Comparison of ENCODE assay signal across 8 cellular contexts in genomic region chr7:151368136-151368571, GRCh38.
DNase-seq lines count a peak whose midpoint lies in the region; ATAC-seq, FAIRE-seq and TF ChIP-seq lines count a peak whose summit lies in the region.

No MANE protein-coding gene starts in this region.

- FAIRE-seq in HTR-8/SVneo (lab: Jason Lieb, UNC), result peak; percentile 51

- H3K27me3 ChIP-seq in neutrophil, result no peaks in the 10 kb centered on the region

- TF ChIP-seq CTCF in fibroblast of pulmonary artery (IDR thresholded peaks at IDR 0.05; ENCODE audit: low read length, missing control alignments), result no peak
- peak; percentile 86 for TF ChIP-seq CTCF in neutrophil (IDR thresholded peaks at IDR 0.05)

- H3K4me3 ChIP-seq in fibroblast of pulmonary artery (replicated peaks; ENCODE audit: low read depth, low read length), result no peak overlapping the region
- H3K4me3 ChIP-seq in neutrophil (ENCODE audit: low read depth in 1 of 2, low read length in 1 of 2), result no peak overlapping the region

- peaks cover 69% of the 10 kb centered on the region for H3K36me3 ChIP-seq in neutrophil

- H3K27ac ChIP-seq in neutrophil (no peak overlapping the region), substantia nigra (ENCODE audit: low read depth, low read length, poor library complexity, severe bottlenecking) (no peak overlapping the region)

- H3K9me3 ChIP-seq in neutrophil, result no peaks in the 10 kb centered on the region

- DNase-seq in EL (peak; percentile 73), HTR-8/SVneo (ENCODE audit: insufficient read length, low spot score) (peak; percentile 73), OCI-M2 (lab: John Stamatoyannopoulos, UW; ENCODE audit: unreplicated experiment) (peak; percentile 48), fibroblast of pulmonary artery (ENCODE audit: low read depth) (peak; percentile 78), substantia nigra (lab: John Stamatoyannopoulos, UW) (peak in 43 of 49 donors; percentile 9 to 86 (median 65))
- peak; percentile 83 to 85 for DNase-seq in activated T-cell treated with anti-CD3 and anti-CD28 coated beads, Interleukin-2, amount 50 U/mL, for 48 hours

- ATAC-seq in GM21526 (IDR thresholded peaks at IDR 0.05; ENCODE audit: low FRiP score, unreplicated experiment), result peak; percentile 87

- H3K4me1 ChIP-seq in neutrophil (ENCODE audit: control insufficient read depth in 1 of 2, insufficient read depth in 1 of 2, low read depth in 1 of 2, low read length in 1 of 2), result peaks cover 0 to 5% of the 10 kb centered on the region in 2 experiments
